ENCODE assay signal across 20 cellular contexts in the genomic region with DNA sequence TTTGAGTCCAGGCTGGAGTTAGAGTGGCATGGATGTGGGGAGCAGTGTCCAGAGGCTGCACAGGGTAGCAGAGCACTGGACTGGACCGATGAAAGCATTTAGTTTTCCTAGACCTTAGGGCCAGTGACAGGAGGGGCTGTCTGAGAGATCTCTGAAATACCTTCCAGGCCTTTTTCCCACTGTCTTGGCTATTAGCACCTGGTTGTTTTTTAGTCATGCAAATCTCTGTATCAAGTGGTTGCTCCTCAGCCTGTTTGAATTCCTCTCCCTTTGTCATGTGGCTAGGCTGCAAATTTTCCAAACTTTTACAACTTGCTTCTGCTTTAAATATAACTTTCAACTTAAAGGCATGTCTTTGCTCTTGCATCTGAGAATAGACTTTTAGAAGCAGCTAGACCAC.
DNase-seq lines count a peak whose midpoint lies in the region; ATAC-seq, FAIRE-seq and TF ChIP-seq lines count a peak whose summit lies in the region.
"Had no signal": no experiment of that assay in that cellular context is flagged by ENCODE, and none has a peak within 500 bp of the region (broad histone marks: within the 10 kb centered on the region; RNA-seq: fewer than 3 reads in every experiment).

No MANE protein-coding gene starts in this region.

- peaks cover 40% of the 10 kb centered on the region for H3K36me3 Mint-ChIP-seq in GM23338 (ENCODE audit: low read depth)
- peaks cover 0 to 5% (median 0%) of the 10 kb centered on the region in 5 donors for H3K36me3 Mint-ChIP-seq in naive thymus-derived CD4-positive, alpha-beta T cell
- H3K36me3 Mint-ChIP-seq: CD14-positive monocyte, IgD-negative memory B cell had no signal

- no peaks in the 10 kb centered on the region for H3K4me1 ChIP-seq in GM23338 (ENCODE audit: insufficient read depth)
- H3K4me1 ChIP-seq in H1 (replicated peaks in 1 of 4; ENCODE audit: control insufficient read depth in 3 of 4, insufficient read depth in 4 of 4, low read length in 3 of 4): no peaks in the 10 kb centered on the region; a peak in 1 of 7 replicates
- no peaks in the 10 kb centered on the region for H3K4me1 ChIP-seq in iPS DF 6.9 (ENCODE audit: control insufficient read depth, insufficient read depth, low read length)
- H3K4me1 ChIP-seq in upper lobe of right lung: no peaks in the 10 kb centered on the region
- H3K4me1 ChIP-seq in naive thymus-derived CD4-positive, alpha-beta T cell (ENCODE audit: control insufficient read depth in 2 of 2, insufficient read depth in 2 of 2, low read length in 2 of 2): no peaks in the 10 kb centered on the region
- H3K4me1 ChIP-seq: BLaER1 had no signal

- CTCF ChIA-PET in H1 (lab: Charles Lee; ENCODE audit: partially characterized antibody): no interaction called here
- CTCF ChIA-PET in naive thymus-derived CD4-positive, alpha-beta T cell (lab: Charles Lee): no interaction called here

- H3K56ac ChIP-seq in H1 (replicated peaks; ENCODE audit: insufficient read length, low read depth, low read length): no peak overlapping the region

- H3K27me3 ChIP-seq in GM23338 (ENCODE audit: insufficient read depth): no peaks in the 10 kb centered on the region
- no peaks in the 10 kb centered on the region for H3K27me3 ChIP-seq in H1 (replicated peaks in 1 of 4; ENCODE audit: control insufficient read depth in 3 of 4, extremely low read depth in 1 of 4, insufficient read depth in 3 of 4, low read length in 3 of 4)
- no peaks in the 10 kb centered on the region for H3K27me3 ChIP-seq in iPS DF 6.9 (ENCODE audit: control insufficient read depth, insufficient read depth, low read length)
- H3K27me3 ChIP-seq in upper lobe of right lung: no peaks in the 10 kb centered on the region
- no peaks in the 10 kb centered on the region for H3K27me3 ChIP-seq in naive thymus-derived CD4-positive, alpha-beta T cell (ENCODE audit: control insufficient read depth in 2 of 2, insufficient read depth in 2 of 2, low read length in 2 of 2)
- H3K27me3 ChIP-seq: BLaER1 had no signal

- H3K9me3 ChIP-seq in H1 (ENCODE audit: insufficient read depth in 2 of 2, low read depth in 1 of 2, low read length in 1 of 2): peaks cover 10 to 11% of the 10 kb centered on the region in 2 experiments; a peak in 3 of 4 replicates
- peaks cover 2% of the 10 kb centered on the region for H3K9me3 ChIP-seq in iPS DF 6.9 (ENCODE audit: control insufficient read depth, insufficient read depth, low read length)
- no peaks in the 10 kb centered on the region for H3K9me3 ChIP-seq in upper lobe of right lung
- H3K9me3 ChIP-seq in naive thymus-derived CD4-positive, alpha-beta T cell (ENCODE audit: control insufficient read depth in 2 of 3, low read length in 3 of 3): peaks cover 0 to 12% (median 0%) of the 10 kb centered on the region in 3 experiments
- H3K9me3 ChIP-seq: BLaER1 had no signal

- no peaks in the 10 kb centered on the region for H3K79me1 ChIP-seq in H1 (ENCODE audit: low read depth, low read length)

- H3K27ac Mint-ChIP-seq in GM23338: no peak overlapping the region
- H3K27ac Mint-ChIP-seq in naive thymus-derived CD4-positive, alpha-beta T cell: no peak overlapping the region
- H3K27ac Mint-ChIP-seq: CD4-positive, alpha-beta memory T cell; HFFc6; IgD-negative memory B cell had no signal

- no peaks in the 10 kb centered on the region for H3F3A ChIP-seq in GM23338 (replicated peaks; ENCODE audit: low read depth)

- no peak overlapping the region for H4K5ac ChIP-seq in H1 (ENCODE audit: insufficient read length, low read depth, low read length)

- no peaks in the 10 kb centered on the region; the same call in 1 of the 2 replicates for H3K23me2 ChIP-seq in H1 (ENCODE audit: low read depth, low read length)

- no peak overlapping the region for H3K23ac ChIP-seq in H1 (ENCODE audit: insufficient read length)

- no peak overlapping the region for H3K9ac ChIP-seq in H1 (replicated peaks in 1 of 4; ENCODE audit: extremely low read depth in 1 of 4, low read depth in 3 of 4, low read length in 3 of 4)
- H3K9ac ChIP-seq: BLaER1 had no signal

- H3K27me3 Mint-ChIP-seq in GM23338 (ENCODE audit: insufficient read depth, low read depth, poor library complexity): peaks cover 4% of the 10 kb centered on the region
- no peaks in the 10 kb centered on the region for H3K27me3 Mint-ChIP-seq in naive thymus-derived CD4-positive, alpha-beta T cell
- H3K27me3 Mint-ChIP-seq: CD4-positive, alpha-beta memory T cell; IgD-negative memory B cell had no signal

- H3K27ac ChIP-seq in GM23338 (ENCODE audit: low read depth): 0 out of 2 replicates have a peak overlapping the region, but pooled peaks have one; percentile 29
- H3K27ac ChIP-seq in H1 (ENCODE audit: low read depth, low read length): no peak overlapping the region
- no peak overlapping the region for H3K27ac ChIP-seq in iPS DF 6.9 (ENCODE audit: low read length)
- no peak overlapping the region for H3K27ac ChIP-seq in upper lobe of right lung
- no peak overlapping the region for H3K27ac ChIP-seq in naive thymus-derived CD4-positive, alpha-beta T cell (ENCODE audit: low read depth, low read length)
- H3K27ac ChIP-seq: BLaER1 had no signal

- H2BK15ac ChIP-seq in H1 (ENCODE audit: low read length): no peak overlapping the region

- no peak overlapping the region for H3K4ac ChIP-seq in H1 (replicated peaks; ENCODE audit: insufficient read length, low read depth, low read length)

- H2BK5ac ChIP-seq in H1 (ENCODE audit: low read depth, low read length): no peak overlapping the region

- H4K8ac ChIP-seq in H1 (ENCODE audit: extremely low read depth, insufficient read depth, low read length): no peak overlapping the region; the same call in 1 of the 2 replicates

- peaks cover 16% of the 10 kb centered on the region for H3K9me2 ChIP-seq in GM23338 (ENCODE audit: insufficient read depth)

- 68% methylated on average over 1 of the region's 1 CpG; no CpG with 5 or more reads in 1 of the 2 experiments for WGBS in H1 (ENCODE audit: extremely low coverage in 1 of 2, insufficient coverage in 1 of 2, insufficient read length in 1 of 2, insufficient replicate concordance in 2 of 2, low coverage in 1 of 2, low lambda C conversion rate in 2 of 2, missing lambda C conversion rate in 1 of 2), 2 experiments
- WGBS in iPS DF 6.9 (ENCODE audit: insufficient coverage, insufficient read length): no CpG with 5 or more reads among the region's 1 CpG

- H3K4me1 Mint-ChIP-seq in GM23338: peaks cover 6% of the 10 kb centered on the region; the same call in 2 of the 3 replicates
- no peaks in the 10 kb centered on the region for H3K4me1 Mint-ChIP-seq in naive thymus-derived CD4-positive, alpha-beta T cell
- H3K4me1 Mint-ChIP-seq: CD14-positive monocyte; CD4-positive, alpha-beta memory T cell had no signal

- no peak for TF ChIP-seq EP300 in H1 (IDR thresholded peaks at IDR 0.05; ENCODE audit: borderline replicate concordance in 1 of 2, low read depth in 2 of 2, low read length in 2 of 2)

- no peak overlapping the region for H2BK12ac ChIP-seq in H1 (ENCODE audit: low read depth, low read length)

- ATAC-seq in GM23338 (no peak), upper lobe of right lung (peak; percentile 34)
- no peak for ATAC-seq in naive thymus-derived CD4-positive, alpha-beta T cell
- ATAC-seq: HCT116, HepG2 had no signal

- no peak for TF ChIP-seq RAD21 in H1 (IDR thresholded peaks at IDR 0.05 in 1 of 2, conservative IDR thresholded peaks at IDR 0.05 in 1 of 2; ENCODE audit: low read depth in 2 of 2, low read length in 2 of 2)

- H3K9me3 Mint-ChIP-seq in GM23338: peaks cover 47% of the 10 kb centered on the region
- H3K9me3 Mint-ChIP-seq in naive thymus-derived CD4-positive, alpha-beta T cell: peaks cover 2 to 32% (median 12%) of the 10 kb centered on the region in 11 donors

- TF ChIP-seq POLR2A in H1 (IDR thresholded peaks at IDR 0.05; ENCODE audit: control extremely low read depth in 1 of 2, low read depth in 2 of 2, low read length in 2 of 2): no peak

- H4K91ac ChIP-seq in H1 (replicated peaks; ENCODE audit: insufficient read length, low read length): no peak overlapping the region

- no peak overlapping the region for H3K14ac ChIP-seq in H1 (ENCODE audit: insufficient read length)

- no peak for TF ChIP-seq CTCF in GM23338 (conservative IDR thresholded peaks at IDR 0.05; ENCODE audit: low read depth in 2 of 2)
- TF ChIP-seq CTCF in H1 (IDR thresholded peaks at IDR 0.05; ENCODE audit: control extremely low read depth in 1 of 3, insufficient read depth in 1 of 3, low read depth in 1 of 3, low read length in 3 of 3): no peak
- TF ChIP-seq CTCF in upper lobe of right lung (IDR thresholded peaks at IDR 0.05): no peak

- FAIRE-seq in H1 (lab: Jason Lieb, UNC): peak; percentile 52
- FAIRE-seq: G401.6, GM12891, GM19239, HepG2 had no signal

- H2AK5ac ChIP-seq in H1 (ENCODE audit: low read depth, low read length): no peak overlapping the region

- no peak overlapping the region for H2BK120ac ChIP-seq in H1 (replicated peaks; ENCODE audit: low read depth, low read length)

- no peaks in the 10 kb centered on the region for H4K20me1 ChIP-seq in GM23338 (replicated peaks; ENCODE audit: insufficient read depth)
- H4K20me1 ChIP-seq in H1 (replicated peaks in 1 of 2; ENCODE audit: control insufficient read depth in 1 of 2, insufficient read depth in 2 of 2, low read length in 2 of 2): no peaks in the 10 kb centered on the region
- H4K20me1 ChIP-seq: BLaER1 had no signal

- H3K36me3 ChIP-seq in GM23338 (ENCODE audit: insufficient read depth) (peaks cover 4% of the 10 kb centered on the region; the same call in 1 of the 2 replicates), H1 (ENCODE audit: control insufficient read depth in 2 of 4, insufficient read depth in 4 of 4, low read length in 3 of 4) (0 out of 8 replicates have a peak, but pooled peaks cover 0 to 3% (median 0%) of the 10 kb centered on the region in 4 experiments), iPS DF 6.9 (ENCODE audit: control insufficient read depth, insufficient read depth, low read length) (no peaks in the 10 kb centered on the region), upper lobe of right lung (no peaks in the 10 kb centered on the region)
- H3K36me3 ChIP-seq in naive thymus-derived CD4-positive, alpha-beta T cell (ENCODE audit: control insufficient read depth in 2 of 3, insufficient read depth in 3 of 3, low read length in 3 of 3): no peaks in the 10 kb centered on the region
- H3K36me3 ChIP-seq: BLaER1 had no signal

- no peak overlapping the region for H3K4me3 Mint-ChIP-seq in GM23338
- no peak overlapping the region for H3K4me3 Mint-ChIP-seq in naive thymus-derived CD4-positive, alpha-beta T cell
- H3K4me3 Mint-ChIP-seq: CD14-positive monocyte; CD4-positive, alpha-beta memory T cell; HFFc6; IgD-negative memory B cell had no signal

- no peaks in the 10 kb centered on the region for H3K79me2 ChIP-seq in GM23338 (replicated peaks; ENCODE audit: insufficient read depth)
- no peaks in the 10 kb centered on the region for H3K79me2 ChIP-seq in H1 (ENCODE audit: control insufficient read depth in 1 of 2, insufficient read depth in 2 of 2, low read length in 2 of 2)

- H3K18ac ChIP-seq in H1 (ENCODE audit: extremely low read depth, low read length): no peak overlapping the region

- H2AFZ ChIP-seq in GM23338 (no peak overlapping the region), H1 (ENCODE audit: low read length) (peak overlapping the region; percentile 40; the same call in 1 of the 2 replicates)

- H2BK20ac ChIP-seq in H1 (ENCODE audit: low read length): no peak overlapping the region

- H3K4me3 ChIP-seq in GM23338 (no peak overlapping the region), H1 (ENCODE audit: extremely low read depth in 1 of 4, insufficient read depth in 2 of 4, low read depth in 3 of 4, low read length in 4 of 4) (no peak overlapping the region), iPS DF 6.9 (ENCODE audit: low read length) (no peak overlapping the region), upper lobe of right lung (no peak overlapping the region)
- H3K4me3 ChIP-seq in naive thymus-derived CD4-positive, alpha-beta T cell (ENCODE audit: low read length): no peak overlapping the region
- H3K4me3 ChIP-seq: BLaER1 had no signal

- DNase-seq in GM23338 (ENCODE audit: low spot score) (peak; percentile 42), H1 (ENCODE audit: low read depth in 1 of 2, low spot score in 2 of 2) (no peak), iPS DF 6.9 (ENCODE audit: low read depth, low spot score) (peak; percentile 25), upper lobe of right lung (no peak), cerebellar nuclear complex (lab: John Stamatoyannopoulos, UW) (no peak), T-helper 9 cell (no peak)
- no peak for DNase-seq in naive thymus-derived CD4-positive, alpha-beta T cell
- DNase-seq: 8988T; Calu3; CD4-positive, alpha-beta memory T cell; DMS79 treated with DMSO at 0.1 percent for 48 hours; HFFc6 had no signal

- intact Hi-C loops in upper lobe of right lung (cut with DNase I): no loop called here
- intact Hi-C loops in naive thymus-derived CD4-positive, alpha-beta T cell (cut with micrococcal nuclease): no loop called here

- POLR2A ChIA-PET in H1 (lab: Charles Lee; ENCODE audit: partially characterized antibody): no interaction called here
- POLR2A ChIA-PET in naive thymus-derived CD4-positive, alpha-beta T cell (lab: Charles Lee): no interaction called here

- H3K4me2 ChIP-seq in GM23338 (no peak overlapping the region), H1 (ENCODE audit: insufficient read depth in 1 of 2, low read depth in 2 of 2, low read length in 2 of 2) (no peak overlapping the region)
- H3K4me2 ChIP-seq: BLaER1 had no signal

Comparison
In these comparisons a context has a peak if more than half of its experiments do, and no peak if none do; other contexts are left out.
1. DNase-seq: peak in GM23338 (single experiment) and iPS DF 6.9 (single experiment); none in H1 (0 of 2), upper lobe of right lung (single experiment), naive thymus-derived CD4-positive, alpha-beta T cell (0 of 9), cerebellar nuclear complex (0 of 2) and T-helper 9 cell (single experiment).